In the genomic region with DNA sequence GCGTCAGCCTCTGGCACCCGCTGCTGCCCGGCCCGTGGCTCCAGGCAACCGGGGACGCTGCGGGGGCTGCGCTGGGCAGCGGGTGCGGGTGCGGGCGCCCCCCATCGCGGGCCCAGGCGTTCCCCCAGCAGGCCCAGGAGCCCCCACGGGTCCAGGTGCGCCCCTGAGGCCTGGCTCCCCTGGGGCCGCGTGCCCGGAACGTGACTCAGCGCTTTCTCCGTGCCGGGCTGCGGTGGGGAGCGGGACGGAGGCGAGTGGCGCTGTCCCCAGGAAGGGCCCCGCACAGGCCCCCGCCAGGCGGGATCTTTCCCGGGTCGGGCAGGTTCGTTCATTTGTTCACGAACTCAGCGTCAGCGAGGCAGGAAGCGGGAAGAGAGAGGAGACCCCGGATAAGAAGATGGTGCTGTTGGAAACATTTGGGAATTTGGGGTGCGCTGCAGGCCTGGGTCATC, we compare ENCODE assay signal across 7 cellular contexts. TPM values are rescaled to one million over a fixed set of nuclear protein-coding genes. Genes with fewer than 3 reads are reported as not detected.
DNase-seq lines count a peak whose midpoint lies in the region; ATAC-seq and TF ChIP-seq lines count a peak whose summit lies in the region.
"Had no signal": no experiment of that assay in that cellular context is flagged by ENCODE, and none has a peak within 500 bp of the region (broad histone marks: within the 10 kb centered on the region; RNA-seq: fewer than 3 reads in every experiment).

No MANE protein-coding gene starts in this region.

- no peaks in the 10 kb centered on the region for H3K27me3 ChIP-seq in CD4-positive, alpha-beta memory T cell (ENCODE audit: insufficient read depth, low read length)
- H3K27me3 ChIP-seq in left lung, result peaks cover 0 to 6% of the 10 kb centered on the region in 2 donors

- intact Hi-C loops in CD4-positive, alpha-beta memory T cell (cut with micrococcal nuclease), result loop anchor here (1.0 to 5.0 kb wide), 4 partner anchors 60 to 177 kb away; no protein-coding TSS in a partner anchor
- intact Hi-C loops in left lung (cut with DNase I), result loop anchor here in 1 of 2 donors (5.0 kb wide), 2 partner anchors 55 to 160 kb away; no protein-coding TSS in a partner anchor

- peaks cover 4 to 12% (median 8%) of the 10 kb centered on the region in 4 donors for H3K4me1 Mint-ChIP-seq in CD4-positive, alpha-beta memory T cell
- peaks cover 27% of the 10 kb centered on the region for H3K4me1 Mint-ChIP-seq in activated CD4-positive, alpha-beta T cell treated with anti-CD3 and anti-CD28 coated beads, Interleukin-2, amount 10 ng/mL, durations not matched to agents 7 days and 5 days

- peaks cover 10% of the 10 kb centered on the region for H3K4me1 ChIP-seq in CD4-positive, alpha-beta memory T cell (ENCODE audit: insufficient read depth, low read length)
- H3K4me1 ChIP-seq in left lung, result peaks cover 3 to 9% of the 10 kb centered on the region in 2 donors

- POLR2A ChIA-PET in CD4-positive, alpha-beta memory T cell (lab: Charles Lee; ENCODE audit: partially characterized antibody), result interaction anchor here (0.8 to 7.9 kb wide), 13 partner anchors 21 to 158 kb away, joined by 3 to 108 read pairs (median 7); partner anchors contain the start of gene UBALD2
- POLR2A ChIA-PET in activated CD4-positive, alpha-beta T cell treated with anti-CD3 and anti-CD28 coated beads, Interleukin-2, amount 10 ng/mL, durations not matched to agents 7 days and 5 days (lab: Charles Lee), result no interaction called here

- CTCF ChIA-PET in CD4-positive, alpha-beta memory T cell (lab: Charles Lee; ENCODE audit: partially characterized antibody), result interaction anchor here (0.6 to 11.2 kb wide), 15 partner anchors 13 to 158 kb away, joined by 3 to 232 read pairs (median 4); no protein-coding TSS in a partner anchor
- CTCF ChIA-PET in activated CD4-positive, alpha-beta T cell treated with anti-CD3 and anti-CD28 coated beads, Interleukin-2, amount 10 ng/mL, durations not matched to agents 7 days and 5 days (lab: Charles Lee), result interaction anchor here (0.6 to 11.6 kb wide), 34 partner anchors 9 to 247 kb away, joined by 3 to 160 read pairs (median 4); partner anchors contain the start of genes EXOC7 and FOXJ1

- H3K4me3 Mint-ChIP-seq in CD4-positive, alpha-beta memory T cell, result peak overlapping the region in 4 of 8 donors; percentile 21 to 49 (median 37)
- H3K4me3 Mint-ChIP-seq in activated CD4-positive, alpha-beta T cell treated with anti-CD3 and anti-CD28 coated beads, Interleukin-2, amount 10 ng/mL, durations not matched to agents 7 days and 5 days, result peak overlapping the region; percentile 10

- H3K36me3 ChIP-seq in CD4-positive, alpha-beta memory T cell (ENCODE audit: insufficient read depth, low read length), result no peaks in the 10 kb centered on the region
- H3K36me3 ChIP-seq in left lung, result no peaks in the 10 kb centered on the region

- peak overlapping the region in 6 of 7 donors; percentile 21 to 86 (median 65) for H3K27ac Mint-ChIP-seq in CD4-positive, alpha-beta memory T cell
- H3K27ac Mint-ChIP-seq in activated CD4-positive, alpha-beta T cell treated with anti-CD3 and anti-CD28 coated beads, Interleukin-2, amount 10 ng/mL, durations not matched to agents 7 days and 5 days, result peak overlapping the region; percentile 83

- TF ChIP-seq CTCF in left lung (IDR thresholded peaks at IDR 0.05), result no peak

- H3K27ac ChIP-seq in CD4-positive, alpha-beta memory T cell (ENCODE audit: low read depth, low read length), result peak overlapping the region; percentile 29
- H3K27ac ChIP-seq in left lung, result no peak overlapping the region

- H3K4me3 ChIP-seq in CD4-positive, alpha-beta memory T cell (ENCODE audit: low read length in 2 of 2), result peak overlapping the region in 1 of 2 donors; percentile 60
- H3K4me3 ChIP-seq in left lung, result peak overlapping the region; percentile 15 to 30

- DNase-seq in CD4-positive, alpha-beta memory T cell, result no peak
- DNase-seq in activated CD4-positive, alpha-beta T cell treated with anti-CD3 and anti-CD28 coated beads, Interleukin-2, amount 10 ng/mL, durations not matched to agents 7 days and 5 days, result no peak
- peak in 1 of 2 donors; percentile 84 for DNase-seq in left lung

- no peaks in the 10 kb centered on the region for H3K36me3 Mint-ChIP-seq in CD4-positive, alpha-beta memory T cell
- H3K36me3 Mint-ChIP-seq in activated CD4-positive, alpha-beta T cell treated with anti-CD3 and anti-CD28 coated beads, Interleukin-2, amount 10 ng/mL, durations not matched to agents 7 days and 5 days (ENCODE audit: low read depth), result no peaks in the 10 kb centered on the region

- no peaks in the 10 kb centered on the region for H3K9me3 Mint-ChIP-seq in CD4-positive, alpha-beta memory T cell
- H3K9me3 Mint-ChIP-seq in activated CD4-positive, alpha-beta T cell treated with anti-CD3 and anti-CD28 coated beads, Interleukin-2, amount 10 ng/mL, durations not matched to agents 7 days and 5 days, result no peaks in the 10 kb centered on the region

- peak; percentile 49 for ATAC-seq in left lung
- no peak for ATAC-seq in HG03378 (IDR thresholded peaks at IDR 0.05; ENCODE audit: unreplicated experiment)
- ATAC-seq in HG02678 (IDR thresholded peaks at IDR 0.05; ENCODE audit: unreplicated experiment), result no peak
- no peak for ATAC-seq in HG02571 (IDR thresholded peaks at IDR 0.05; ENCODE audit: unreplicated experiment)

- H3K27me3 Mint-ChIP-seq in CD4-positive, alpha-beta memory T cell, result no peaks in the 10 kb centered on the region
- H3K27me3 Mint-ChIP-seq in activated CD4-positive, alpha-beta T cell treated with anti-CD3 and anti-CD28 coated beads, Interleukin-2, amount 10 ng/mL, durations not matched to agents 7 days and 5 days, result no peaks in the 10 kb centered on the region

- no peaks in the 10 kb centered on the region for H3K9me3 ChIP-seq in CD4-positive, alpha-beta memory T cell (ENCODE audit: control insufficient read depth in 1 of 2, low read length in 2 of 2)
- H3K9me3 ChIP-seq in left lung, result no peaks in the 10 kb centered on the region

RNA-seq across cellular contexts. Expression of gene EXOC7, which starts 18.4 kb away (rescaled TPM):
- total RNA-seq in CD4-positive, alpha-beta memory T cell, result 100 to 1,000 TPM; 183 to 184 TPM
- polyA plus RNA-seq in CD4-positive, alpha-beta memory T cell, result 10 to 100 TPM; 36.2 to 66.9 TPM
- total RNA-seq in activated CD4-positive, alpha-beta T cell treated with anti-CD3 and anti-CD28 coated beads, Interleukin-2, amount 10 ng/mL, durations not matched to agents 7 days and 5 days, result 100 to 1,000 TPM; 140 to 147 TPM
- total RNA-seq in left lung, result 100 to 1,000 TPM; 114 to 123 TPM

RNA-seq across cellular contexts. Expression of gene FOXJ1, which starts 19.1 kb away (rescaled TPM):
- under 1 TPM; 0.19 to 0.20 TPM for total RNA-seq in CD4-positive, alpha-beta memory T cell
- not detected for polyA plus RNA-seq in CD4-positive, alpha-beta memory T cell
- under 1 TPM; 0.20 to 0.48 TPM for total RNA-seq in activated CD4-positive, alpha-beta T cell treated with anti-CD3 and anti-CD28 coated beads, Interleukin-2, amount 10 ng/mL, durations not matched to agents 7 days and 5 days
- total RNA-seq in left lung, result 10 to 100 TPM in 1 of 2 donors, 1 to 10 TPM in 1; 7.7 to 15.9 TPM

RNA-seq across cellular contexts. Expression of gene ZACN, which starts 43.0 kb away (rescaled TPM):
- under 1 TPM in 1 of 2 experiments, not detected in 1; 0.35 TPM for total RNA-seq in CD4-positive, alpha-beta memory T cell
- polyA plus RNA-seq in CD4-positive, alpha-beta memory T cell, result 1 to 10 TPM in 1 of 2 donors, not detected in 1; 1.0 TPM
- under 1 TPM in 1 of 2 experiments, not detected in 1; 0.27 TPM for total RNA-seq in activated CD4-positive, alpha-beta T cell treated with anti-CD3 and anti-CD28 coated beads, Interleukin-2, amount 10 ng/mL, durations not matched to agents 7 days and 5 days
- under 1 TPM in 1 of 2 donors, not detected in 1; 0.12 TPM for total RNA-seq in left lung
- total RNA-seq: temporal lobe had no signal

RNA-seq across cellular contexts. Expression of gene GALR2, which starts 47.4 kb away (rescaled TPM):
- total RNA-seq in CD4-positive, alpha-beta memory T cell, result not detected
- polyA plus RNA-seq in CD4-positive, alpha-beta memory T cell, result under 1 TPM in 1 of 2 donors, not detected in 1; 0.37 TPM
- under 1 TPM; 0.15 TPM for total RNA-seq in activated CD4-positive, alpha-beta T cell treated with anti-CD3 and anti-CD28 coated beads, Interleukin-2, amount 10 ng/mL, durations not matched to agents 7 days and 5 days
- total RNA-seq in left lung, result under 1 TPM in 1 of 2 donors, not detected in 1; 0.23 TPM
- total RNA-seq: temporal lobe had no signal

RNA-seq across cellular contexts. Expression of gene SRP68, which starts 49.6 kb away (rescaled TPM):
- total RNA-seq in CD4-positive, alpha-beta memory T cell, result 10 to 100 TPM; 86.5 to 92.4 TPM
- polyA plus RNA-seq in CD4-positive, alpha-beta memory T cell, result 10 to 100 TPM; 59.1 to 84.9 TPM
- total RNA-seq in activated CD4-positive, alpha-beta T cell treated with anti-CD3 and anti-CD28 coated beads, Interleukin-2, amount 10 ng/mL, durations not matched to agents 7 days and 5 days, result 10 to 100 TPM; 91.3 to 96.0 TPM
- 10 to 100 TPM; 61.0 to 72.3 TPM for total RNA-seq in left lung

Comparison
In these comparisons a context has a peak if more than half of its experiments do, and no peak if none do; other contexts are left out.
1. RNA of gene FOXJ1, which starts 19.1 kb away (total RNA-seq): 7.7 to 15.9 TPM in left lung; 0.20 to 0.48 TPM in activated CD4-positive, alpha-beta T cell treated with anti-CD3 and anti-CD28 coated beads, Interleukin-2, amount 10 ng/mL, durations not matched to agents 7 days and 5 days and 0.19 to 0.20 TPM in CD4-positive, alpha-beta memory T cell; every median in the first group is over 4 times any median in the second.